2 cellular contexts compared by ENCODE assay signal in the genomic region with DNA sequence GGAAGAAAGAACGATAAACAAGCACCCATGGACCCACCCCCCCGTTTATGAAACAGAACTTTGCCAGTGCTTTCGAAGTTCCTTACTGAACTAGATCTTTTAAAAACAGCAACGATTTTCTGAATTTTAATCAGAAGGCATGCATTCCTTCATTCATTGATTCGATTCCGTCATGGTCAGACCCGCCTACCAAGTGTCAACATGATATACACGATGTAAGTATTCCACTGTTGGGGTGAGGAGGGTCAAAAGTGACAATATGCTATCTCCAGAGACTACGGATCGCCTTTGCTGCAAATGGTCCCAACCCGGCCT.
TF ChIP-seq lines count a peak whose summit lies in the region.

No MANE protein-coding gene starts in this region.

TF ChIP-seq in SK-N-SH, 30 proteins besides CTCF, POLR2A, EP300 and RAD21 (continued from another document):
- no peak for TF ChIP-seq FOXJ3 (CRISPR knock-in tag; IDR thresholded peaks at IDR 0.05)
- no peak for TF ChIP-seq SMC3 (IDR thresholded peaks at IDR 0.05; ENCODE audit: low read depth, low read length)

TF ChIP-seq in SK-N-SH treated with all-trans-retinoic acid at 6 μM for 48 hours, 23 proteins besides CTCF, POLR2A, EP300 and RAD21 (continued from another document):
- TF ChIP-seq TCF4 (CRISPR knock-in tag; IDR thresholded peaks at IDR 0.05; ENCODE audit: borderline replicate concordance) (no peak), PPARA (CRISPR knock-in tag; IDR thresholded peaks at IDR 0.05; ENCODE audit: borderline replicate concordance) (no peak)
TF ChIP-seq in SK-N-SH treated with all-trans-retinoic acid at 6 μM for 48 hours: peak in this region for 0.
